Comparison of ENCODE assay signal across 27 cellular contexts in genomic region chr12:70667253-70667652, GRCh38. TPM values are rescaled to one million over a fixed set of nuclear protein-coding genes. Genes with fewer than 3 reads are reported as not detected.
"Had no signal": no experiment of that assay in that cellular context is flagged by ENCODE, and none has a peak within 500 bp of the region (broad histone marks: within the 10 kb centered on the region; RNA-seq: fewer than 3 reads in every experiment).

No MANE protein-coding gene starts in this region.

- H3K36me3 ChIP-seq: esophagus squamous epithelium, gastrocnemius medialis, heart right ventricle, left lung, lower lobe of right lung had no signal

- H3K27ac ChIP-seq: coronary artery, dorsolateral prefrontal cortex, epithelial cell of prostate, esophagus squamous epithelium, gastrocnemius medialis, heart right ventricle, left lung, lower lobe of right lung had no signal

- H3K9me3 ChIP-seq: esophagus squamous epithelium, gastrocnemius medialis, heart right ventricle, left lung, lower lobe of right lung, mucosa of descending colon had no signal

- ATAC-seq: esophagus mucosa; gastrocnemius medialis; heart right ventricle; left cardiac atrium; left lung; left ventricle myocardium superior; lower lobe of right lung; mucosa of descending colon; naive thymus-derived CD4-positive, alpha-beta T cell had no signal

- H3K27me3 ChIP-seq: dorsolateral prefrontal cortex, esophagus squamous epithelium, gastrocnemius medialis, heart right ventricle, left lung had no signal

- H3K36me3 Mint-ChIP-seq: mesothelial cell of epicardium; naive thymus-derived CD4-positive, alpha-beta T cell had no signal

- DNase-seq: dermis blood vessel endothelial cell; dorsolateral prefrontal cortex; effector CD4-positive, alpha-beta T cell; effector memory CD4-positive, alpha-beta T cell; erythroblast; esophagus squamous epithelium; foreskin fibroblast; foreskin melanocyte; gastrocnemius medialis; glutamatergic neuron; head of caudate nucleus; heart right ventricle; hippocampal formation; left cardiac atrium; left lung; left ventricle myocardium superior; lower lobe of right lung; mesenchymal stem cell; mucosa of descending colon; naive thymus-derived CD4-positive, alpha-beta T cell had no signal

- H3K4me3 Mint-ChIP-seq: mesothelial cell of epicardium; naive thymus-derived CD4-positive, alpha-beta T cell had no signal

- H3K4me1 ChIP-seq: esophagus squamous epithelium, gastrocnemius medialis, left lung, lower lobe of right lung had no signal

- FAIRE-seq: colon, islet of Langerhans, keratinocyte had no signal

- H3K27ac Mint-ChIP-seq: mesothelial cell of epicardium; naive thymus-derived CD4-positive, alpha-beta T cell had no signal

- H3K9me3 Mint-ChIP-seq: mesothelial cell of epicardium had no signal

- H3K4me3 ChIP-seq: coronary artery, dorsolateral prefrontal cortex, esophagus squamous epithelium, gastrocnemius medialis, heart right ventricle, left lung, lower lobe of right lung, mucosa of descending colon had no signal

RNA-seq across cellular contexts. Expression of gene PTPRB, which starts 30.0 kb away (rescaled TPM):
- polyA plus RNA-seq: naive thymus-derived CD4-positive, alpha-beta T cell had no signal
